1 cellular context compared by ENCODE assay signal in genomic region chr16:57648590-57649442, GRCh38.
TF ChIP-seq lines count a peak whose summit lies in the region.

No MANE protein-coding gene starts in this region.

TF ChIP-seq in HepG2, 621 proteins besides CTCF, POLR2A, EP300 and RAD21 (continued from another document and continues in another):
- TF ChIP-seq TFAP4 (IDR thresholded peaks at IDR 0.05; ENCODE audit: borderline replicate concordance, low read depth) (no peak), GMEB2 (CRISPR knock-in tag; IDR thresholded peaks at IDR 0.05; ENCODE audit: low read depth) (no peak), ZNF788 (CRISPR knock-in tag; IDR thresholded peaks at IDR 0.05; ENCODE audit: borderline replicate concordance) (peak; percentile 75; the same call in 1 of the 2 replicates), MATR3 (CRISPR knock-in tag; IDR thresholded peaks at IDR 0.05) (no peak), JDP2 (CRISPR knock-in tag; IDR thresholded peaks at IDR 0.05; ENCODE audit: borderline replicate concordance) (no peak), SP5 (CRISPR knock-in tag; IDR thresholded peaks at IDR 0.05; ENCODE audit: borderline replicate concordance, low read depth) (peak; percentile 59), PAF1 (CRISPR knock-in tag; IDR thresholded peaks at IDR 0.05) (no peak), RELA (CRISPR knock-in tag; IDR thresholded peaks at IDR 0.05) (peak; percentile 84; the same call in 1 of the 2 replicates), TARDBP (CRISPR knock-in tag; IDR thresholded peaks at IDR 0.05) (peak; percentile 96), HNRNPLL (IDR thresholded peaks at IDR 0.05; ENCODE audit: low read depth, low read length, poor library complexity, severe bottlenecking) (no peak), MED1 (CRISPR knock-in tag; IDR thresholded peaks at IDR 0.05) (peak; percentile 52; the same call in 1 of the 2 replicates), SNRNP70 (IDR thresholded peaks at IDR 0.05; ENCODE audit: low read depth, low read length) (no peak), IRF9 (CRISPR knock-in tag; IDR thresholded peaks at IDR 0.05; ENCODE audit: borderline replicate concordance) (no peak), FOXA3 (CRISPR knock-in tag; IDR thresholded peaks at IDR 0.05) (peak; percentile 67), SETDB1 (CRISPR knock-in tag; IDR thresholded peaks at IDR 0.05; ENCODE audit: borderline replicate concordance) (no peak), ZNF879 (CRISPR knock-in tag; IDR thresholded peaks at IDR 0.05) (0 out of 2 replicates have a peak, but pooled peaks have one; percentile 48), CHD4 (IDR thresholded peaks at IDR 0.05; ENCODE audit: borderline replicate concordance, low read length) (peak; percentile 98), ZNF574 (CRISPR knock-in tag; IDR thresholded peaks at IDR 0.05) (peak; percentile 73), LRRFIP1 (CRISPR knock-in tag; conservative IDR thresholded peaks at IDR 0.05) (no peak), ZFYVE20 (CRISPR knock-in tag; IDR thresholded peaks at IDR 0.05; ENCODE audit: borderline replicate concordance, low read depth) (no peak), CSRNP2 (CRISPR knock-in tag; conservative IDR thresholded peaks at IDR 0.05; ENCODE audit: low read depth) (no peak), ZNF619 (CRISPR knock-in tag; IDR thresholded peaks at IDR 0.05) (peak; percentile 90; the same call in 1 of the 2 replicates), MLLT10 (CRISPR knock-in tag; IDR thresholded peaks at IDR 0.05) (no peak), ZNF563 (CRISPR knock-in tag; IDR thresholded peaks at IDR 0.05) (0 out of 2 replicates have a peak, but pooled peaks have one; percentile 54), SIN3B (IDR thresholded peaks at IDR 0.05; ENCODE audit: low read length) (peak; percentile 68), CCDC6 (CRISPR knock-in tag; IDR thresholded peaks at IDR 0.05) (no peak), ZFP36L1 (CRISPR knock-in tag; IDR thresholded peaks at IDR 0.05) (no peak), ZNF598 (CRISPR knock-in tag; IDR thresholded peaks at IDR 0.05; ENCODE audit: borderline replicate concordance) (peak; percentile 66; the same call in 1 of the 2 replicates), ESRRA (CRISPR knock-in tag; IDR thresholded peaks at IDR 0.05; ENCODE audit: low read depth) (0 out of 2 replicates have a peak, but pooled peaks have one; percentile 33), ELF1 (CRISPR knock-in tag; IDR thresholded peaks at IDR 0.05) (peak; percentile 38; the same call in 1 of the 2 replicates), ZNF143 (CRISPR knock-in tag; IDR thresholded peaks at IDR 0.05) (peak; percentile 56; the same call in 1 of the 2 replicates), MZF1 (CRISPR knock-in tag; IDR thresholded peaks at IDR 0.05; ENCODE audit: borderline replicate concordance) (no peak), ZNF430 (CRISPR knock-in tag; IDR thresholded peaks at IDR 0.05) (no peak), KDM4B (CRISPR knock-in tag; IDR thresholded peaks at IDR 0.05) (peak; percentile 68), ZFP37 (CRISPR knock-in tag; IDR thresholded peaks at IDR 0.05; ENCODE audit: borderline replicate concordance) (0 out of 2 replicates have a peak, but pooled peaks have one; percentile 29), POGZ (CRISPR knock-in tag; IDR thresholded peaks at IDR 0.05) (0 out of 2 replicates have a peak, but pooled peaks have one; percentile 55), GTF3A (CRISPR knock-in tag; conservative IDR thresholded peaks at IDR 0.05) (peak; percentile 7; the same call in 1 of the 2 replicates), ZNF703 (CRISPR knock-in tag; IDR thresholded peaks at IDR 0.05; ENCODE audit: borderline replicate concordance) (no peak), ZKSCAN1 (IDR thresholded peaks at IDR 0.05; ENCODE audit: low read length) (peak; percentile 58; the same call in 1 of the 2 replicates), RFXAP (CRISPR knock-in tag; IDR thresholded peaks at IDR 0.05; ENCODE audit: borderline replicate concordance) (no peak; the same call in 1 of the 2 replicates), ETV6 (CRISPR knock-in tag; conservative IDR thresholded peaks at IDR 0.05) (no peak; the same call in 1 of the 2 replicates), ATF2 (CRISPR knock-in tag; IDR thresholded peaks at IDR 0.05) (peak; percentile 88), ZNF639 (CRISPR knock-in tag; conservative IDR thresholded peaks at IDR 0.05) (0 out of 2 replicates have a peak, but pooled peaks have one; percentile 58), TIGD3 (CRISPR knock-in tag; IDR thresholded peaks at IDR 0.05; ENCODE audit: borderline replicate concordance) (no peak), PITX1 (CRISPR knock-in tag; IDR thresholded peaks at IDR 0.05) (peak; percentile 72; the same call in 1 of the 2 replicates), SMARCE1 (IDR thresholded peaks at IDR 0.05; ENCODE audit: borderline replicate concordance) (no peak), ZNF512B (CRISPR knock-in tag; IDR thresholded peaks at IDR 0.05; ENCODE audit: borderline replicate concordance) (no peak), ZBTB8A (CRISPR knock-in tag; IDR thresholded peaks at IDR 0.05; ENCODE audit: borderline replicate concordance, low read depth) (no peak), ATAD3A (CRISPR knock-in tag; IDR thresholded peaks at IDR 0.05) (no peak)
